In the genomic region with DNA sequence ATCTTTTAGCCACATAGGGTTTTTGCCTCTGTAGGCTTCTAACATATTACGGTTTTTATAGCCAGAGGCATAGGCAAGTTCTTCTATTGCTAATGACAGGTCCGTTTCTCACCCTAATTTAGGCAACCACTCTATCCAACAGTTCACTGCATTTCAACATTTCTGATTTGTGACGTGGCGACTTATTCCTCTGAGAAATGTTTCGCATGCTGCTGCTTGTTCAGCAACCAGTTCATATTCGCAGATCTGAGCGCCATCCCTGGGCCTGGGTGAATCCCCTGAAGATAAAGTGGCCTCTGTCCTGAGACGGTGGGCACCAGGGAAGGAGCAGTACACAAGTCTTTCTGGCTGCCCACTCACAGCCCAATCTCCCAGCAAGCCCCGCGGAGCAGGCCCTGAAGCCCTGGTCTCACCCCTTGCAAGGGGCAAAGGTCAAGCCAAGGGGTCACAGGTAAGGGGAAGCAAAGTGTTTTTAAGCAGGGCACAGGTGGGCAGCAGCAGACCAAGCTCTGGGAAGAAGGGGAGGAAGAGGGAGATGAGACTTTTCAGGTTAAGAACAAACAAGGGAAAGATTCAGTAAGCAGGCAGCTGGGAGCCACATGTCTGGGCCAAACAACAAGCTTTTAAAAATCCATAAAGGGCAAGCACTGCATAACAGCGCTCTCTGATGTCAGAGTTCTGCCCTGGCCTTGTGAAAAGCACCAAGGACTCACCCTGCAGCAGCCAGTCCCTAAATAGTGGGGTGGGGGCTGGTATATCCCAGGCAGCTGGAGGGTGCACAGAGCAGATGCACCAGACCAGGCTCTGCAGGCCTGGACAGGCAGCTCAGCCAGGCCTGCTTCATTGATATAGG, we compare ENCODE assay signal across 1 cellular context.
TF ChIP-seq lines count a peak whose summit lies in the region.

No MANE protein-coding gene starts in this region.

TF ChIP-seq in SK-N-SH, 30 proteins besides CTCF, POLR2A, EP300 and RAD21 (continued from another document):
- TF ChIP-seq USF1 (IDR thresholded peaks at IDR 0.05; ENCODE audit: borderline replicate concordance, low read depth) (no peak), TAF1 (IDR thresholded peaks at IDR 0.05; ENCODE audit: borderline replicate concordance, low read depth, low read length) (no peak), ZBTB33 (IDR thresholded peaks at IDR 0.05; ENCODE audit: borderline replicate concordance, low read depth) (no peak), IRF3 (IDR thresholded peaks at IDR 0.05; ENCODE audit: low read depth, low read length) (no peak), USF2 (IDR thresholded peaks at IDR 0.05; ENCODE audit: borderline replicate concordance, low read depth, low read length) (no peak), TEAD4 (IDR thresholded peaks at IDR 0.05; ENCODE audit: borderline replicate concordance, insufficient read depth) (no peak), TCF12 (IDR thresholded peaks at IDR 0.05) (peak; percentile 39; the same call in 1 of the 2 replicates), JUND (IDR thresholded peaks at IDR 0.05) (no peak), SMC3 (IDR thresholded peaks at IDR 0.05; ENCODE audit: low read depth, low read length) (no peak; the same call in 1 of the 2 replicates), FOXJ3 (CRISPR knock-in tag; IDR thresholded peaks at IDR 0.05) (peak; percentile 95), MXI1 (IDR thresholded peaks at IDR 0.05; ENCODE audit: low read depth, low read length) (no peak; the same call in 1 of the 2 replicates), FOSL2 (IDR thresholded peaks at IDR 0.05; ENCODE audit: borderline replicate concordance, low read depth) (no peak), RFX5 (IDR thresholded peaks at IDR 0.05; ENCODE audit: low read length) (no peak), YY1 (IDR thresholded peaks at IDR 0.05; ENCODE audit: low read depth) (no peak), RXRA (IDR thresholded peaks at IDR 0.05; ENCODE audit: borderline replicate concordance, low read depth) (no peak), RCOR1 (IDR thresholded peaks at IDR 0.05; ENCODE audit: low read length) (peak; percentile 97), MEF2A (IDR thresholded peaks at IDR 0.05; ENCODE audit: borderline replicate concordance, low read depth) (no peak), EZH2phosphoT487 (IDR thresholded peaks at IDR 0.05; ENCODE audit: borderline replicate concordance, low read depth) (no peak)
- TF ChIP-seq, protein P1, sequence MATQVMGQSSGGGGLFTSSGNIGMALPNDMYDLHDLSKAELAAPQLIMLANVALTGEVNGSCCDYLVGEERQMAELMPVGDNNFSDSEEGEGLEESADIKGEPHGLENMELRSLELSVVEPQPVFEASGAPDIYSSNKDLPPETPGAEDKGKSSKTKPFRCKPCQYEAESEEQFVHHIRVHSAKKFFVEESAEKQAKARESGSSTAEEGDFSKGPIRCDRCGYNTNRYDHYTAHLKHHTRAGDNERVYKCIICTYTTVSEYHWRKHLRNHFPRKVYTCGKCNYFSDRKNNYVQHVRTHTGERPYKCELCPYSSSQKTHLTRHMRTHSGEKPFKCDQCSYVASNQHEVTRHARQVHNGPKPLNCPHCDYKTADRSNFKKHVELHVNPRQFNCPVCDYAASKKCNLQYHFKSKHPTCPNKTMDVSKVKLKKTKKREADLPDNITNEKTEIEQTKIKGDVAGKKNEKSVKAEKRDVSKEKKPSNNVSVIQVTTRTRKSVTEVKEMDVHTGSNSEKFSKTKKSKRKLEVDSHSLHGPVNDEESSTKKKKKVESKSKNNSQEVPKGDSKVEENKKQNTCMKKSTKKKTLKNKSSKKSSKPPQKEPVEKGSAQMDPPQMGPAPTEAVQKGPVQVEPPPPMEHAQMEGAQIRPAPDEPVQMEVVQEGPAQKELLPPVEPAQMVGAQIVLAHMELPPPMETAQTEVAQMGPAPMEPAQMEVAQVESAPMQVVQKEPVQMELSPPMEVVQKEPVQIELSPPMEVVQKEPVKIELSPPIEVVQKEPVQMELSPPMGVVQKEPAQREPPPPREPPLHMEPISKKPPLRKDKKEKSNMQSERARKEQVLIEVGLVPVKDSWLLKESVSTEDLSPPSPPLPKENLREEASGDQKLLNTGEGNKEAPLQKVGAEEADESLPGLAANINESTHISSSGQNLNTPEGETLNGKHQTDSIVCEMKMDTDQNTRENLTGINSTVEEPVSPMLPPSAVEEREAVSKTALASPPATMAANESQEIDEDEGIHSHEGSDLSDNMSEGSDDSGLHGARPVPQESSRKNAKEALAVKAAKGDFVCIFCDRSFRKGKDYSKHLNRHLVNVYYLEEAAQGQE (IDR thresholded peaks at IDR 0.05; ENCODE audit: low read depth, low read length) = no peak
